In genomic region chr4:3500111-3500510, GRCh38 we compare ENCODE assay signal across 2 cellular contexts.
TF ChIP-seq lines count a peak whose summit lies in the region.

No MANE protein-coding gene starts in this region.

TF ChIP-seq in HepG2, 621 proteins besides CTCF, POLR2A, EP300 and RAD21:
- TF ChIP-seq RBFOX2 (IDR thresholded peaks at IDR 0.05; ENCODE audit: low read depth, low read length) (0 out of 2 replicates have a peak, but pooled peaks have one; percentile 27), SIX1 (CRISPR knock-in tag; IDR thresholded peaks at IDR 0.05; ENCODE audit: borderline replicate concordance) (no peak)
TF ChIP-seq in HepG2: peak in this region for 1.

TF ChIP-seq in SK-N-SH, 30 proteins besides CTCF, POLR2A, EP300 and RAD21:
- TF ChIP-seq TAF1 (IDR thresholded peaks at IDR 0.05; ENCODE audit: borderline replicate concordance, low read depth, low read length) = no peak
- TF ChIP-seq RXRA (IDR thresholded peaks at IDR 0.05; ENCODE audit: borderline replicate concordance, low read depth) = no peak
- TF ChIP-seq, protein P1, sequence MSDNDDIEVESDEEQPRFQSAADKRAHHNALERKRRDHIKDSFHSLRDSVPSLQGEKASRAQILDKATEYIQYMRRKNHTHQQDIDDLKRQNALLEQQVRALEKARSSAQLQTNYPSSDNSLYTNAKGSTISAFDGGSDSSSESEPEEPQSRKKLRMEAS (IDR thresholded peaks at IDR 0.05; ENCODE audit: low read depth) = no peak
- no peak for TF ChIP-seq GABPA (IDR thresholded peaks at IDR 0.05; ENCODE audit: low read depth)
- no peak for TF ChIP-seq MEF2A (IDR thresholded peaks at IDR 0.05; ENCODE audit: borderline replicate concordance, low read depth)
- TF ChIP-seq USF2 (IDR thresholded peaks at IDR 0.05; ENCODE audit: borderline replicate concordance, low read depth, low read length) = no peak
- no peak for TF ChIP-seq ZBTB33 (IDR thresholded peaks at IDR 0.05; ENCODE audit: borderline replicate concordance, low read depth)
- TF ChIP-seq YY1 (IDR thresholded peaks at IDR 0.05; ENCODE audit: low read depth) = no peak
- no peak for TF ChIP-seq POLR2AphosphoS5 (IDR thresholded peaks at IDR 0.05; ENCODE audit: low read depth, low read length)
- no peak for TF ChIP-seq RFX5 (IDR thresholded peaks at IDR 0.05; ENCODE audit: low read length)
- no peak for TF ChIP-seq FOXJ3 (CRISPR knock-in tag; IDR thresholded peaks at IDR 0.05)
- TF ChIP-seq NRF1 (IDR thresholded peaks at IDR 0.05; ENCODE audit: low read depth, low read length) = no peak
- no peak for TF ChIP-seq GATA2 (CRISPR knock-in tag; IDR thresholded peaks at IDR 0.05)
- TF ChIP-seq FOXM1 (IDR thresholded peaks at IDR 0.05; ENCODE audit: low read depth) = no peak
- TF ChIP-seq FOSL2 (IDR thresholded peaks at IDR 0.05; ENCODE audit: borderline replicate concordance, low read depth) = no peak
- no peak for TF ChIP-seq MXI1 (IDR thresholded peaks at IDR 0.05; ENCODE audit: low read depth, low read length)
- TF ChIP-seq PBX3 (IDR thresholded peaks at IDR 0.05) = no peak
- TF ChIP-seq IRF3 (IDR thresholded peaks at IDR 0.05; ENCODE audit: low read depth, low read length) = no peak
